Comparison of ENCODE assay signal across 1 cellular context in the genomic region with DNA sequence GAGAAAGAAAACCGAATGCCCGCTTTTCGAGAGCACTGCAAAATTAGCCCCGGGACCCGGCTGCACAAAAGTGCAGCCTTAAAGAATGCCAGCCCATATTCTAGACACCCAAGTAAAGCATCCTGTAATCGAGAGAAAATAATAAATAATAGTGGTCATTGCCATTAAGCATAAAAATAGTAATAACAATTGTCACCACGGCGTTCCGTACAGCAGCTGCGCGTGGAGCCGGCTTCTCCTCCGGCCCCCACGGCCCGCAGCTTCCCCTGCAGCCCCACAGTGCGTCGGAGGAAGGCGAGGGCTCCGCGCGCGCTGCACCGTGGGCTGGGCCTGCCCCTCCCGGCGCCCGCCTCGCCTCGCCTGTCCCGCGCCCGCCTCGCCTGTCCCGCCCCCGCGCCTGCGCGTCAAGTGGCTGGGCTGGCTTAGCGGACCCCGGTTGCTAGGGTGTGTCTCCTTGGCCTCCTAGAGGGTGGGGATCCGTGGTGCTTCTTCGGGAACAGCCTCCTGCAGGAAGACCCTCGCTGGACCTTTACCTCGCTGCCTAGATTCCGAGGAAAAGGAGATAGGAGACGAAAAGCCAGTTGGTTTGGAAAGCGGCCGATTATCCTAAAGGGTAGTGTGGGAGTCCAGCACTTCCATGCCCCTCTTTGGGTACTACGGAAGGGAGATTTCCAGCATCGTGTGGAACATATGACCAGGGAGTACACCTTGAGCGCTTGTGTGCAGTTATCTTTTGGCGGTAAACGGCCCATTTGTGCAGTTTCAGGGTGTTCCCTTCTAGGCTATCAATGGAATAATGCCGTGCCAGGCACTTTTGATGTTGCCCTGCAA.
TF ChIP-seq lines count a peak whose summit lies in the region.

A gene with protein sequence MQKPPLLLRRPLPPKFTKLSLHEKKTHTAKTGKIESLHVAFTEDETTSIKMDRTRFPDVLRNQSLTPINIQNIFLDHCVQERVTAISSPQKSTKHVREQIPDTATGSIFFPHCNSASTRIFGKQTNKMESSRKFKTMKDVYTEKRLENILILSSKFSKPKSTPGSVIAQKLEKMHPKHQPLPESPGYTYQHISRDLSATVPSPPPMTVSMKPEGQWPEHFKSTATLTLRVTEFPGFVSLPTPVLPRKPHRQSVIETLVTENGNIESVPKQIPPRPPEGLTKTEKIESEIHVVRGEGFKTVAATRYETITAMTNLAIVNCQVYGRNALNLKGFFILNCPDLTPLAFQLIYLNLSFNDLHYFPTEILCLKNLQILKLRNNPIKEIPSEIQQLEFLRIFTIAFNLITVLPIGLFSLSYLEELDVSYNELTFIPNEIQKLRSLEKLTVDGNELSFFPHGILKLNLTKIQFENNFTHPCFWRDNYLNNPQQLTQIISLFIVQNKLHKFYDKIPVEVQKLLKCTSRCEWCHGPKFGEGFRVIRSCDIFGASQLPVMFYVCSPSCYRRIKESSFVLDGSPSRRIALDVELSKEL (plus strand): TSS at position 408 of the 831 bp plus-strand sequence. CDS start 1,107 bp downstream, outside the sequence.

TF ChIP-seq in neural cell, 6 proteins besides CTCF, POLR2A, EP300 and RAD21 (continued from another document):
- TF ChIP-seq, protein P1, sequence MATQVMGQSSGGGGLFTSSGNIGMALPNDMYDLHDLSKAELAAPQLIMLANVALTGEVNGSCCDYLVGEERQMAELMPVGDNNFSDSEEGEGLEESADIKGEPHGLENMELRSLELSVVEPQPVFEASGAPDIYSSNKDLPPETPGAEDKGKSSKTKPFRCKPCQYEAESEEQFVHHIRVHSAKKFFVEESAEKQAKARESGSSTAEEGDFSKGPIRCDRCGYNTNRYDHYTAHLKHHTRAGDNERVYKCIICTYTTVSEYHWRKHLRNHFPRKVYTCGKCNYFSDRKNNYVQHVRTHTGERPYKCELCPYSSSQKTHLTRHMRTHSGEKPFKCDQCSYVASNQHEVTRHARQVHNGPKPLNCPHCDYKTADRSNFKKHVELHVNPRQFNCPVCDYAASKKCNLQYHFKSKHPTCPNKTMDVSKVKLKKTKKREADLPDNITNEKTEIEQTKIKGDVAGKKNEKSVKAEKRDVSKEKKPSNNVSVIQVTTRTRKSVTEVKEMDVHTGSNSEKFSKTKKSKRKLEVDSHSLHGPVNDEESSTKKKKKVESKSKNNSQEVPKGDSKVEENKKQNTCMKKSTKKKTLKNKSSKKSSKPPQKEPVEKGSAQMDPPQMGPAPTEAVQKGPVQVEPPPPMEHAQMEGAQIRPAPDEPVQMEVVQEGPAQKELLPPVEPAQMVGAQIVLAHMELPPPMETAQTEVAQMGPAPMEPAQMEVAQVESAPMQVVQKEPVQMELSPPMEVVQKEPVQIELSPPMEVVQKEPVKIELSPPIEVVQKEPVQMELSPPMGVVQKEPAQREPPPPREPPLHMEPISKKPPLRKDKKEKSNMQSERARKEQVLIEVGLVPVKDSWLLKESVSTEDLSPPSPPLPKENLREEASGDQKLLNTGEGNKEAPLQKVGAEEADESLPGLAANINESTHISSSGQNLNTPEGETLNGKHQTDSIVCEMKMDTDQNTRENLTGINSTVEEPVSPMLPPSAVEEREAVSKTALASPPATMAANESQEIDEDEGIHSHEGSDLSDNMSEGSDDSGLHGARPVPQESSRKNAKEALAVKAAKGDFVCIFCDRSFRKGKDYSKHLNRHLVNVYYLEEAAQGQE (IDR thresholded peaks at IDR 0.05; ENCODE audit: borderline replicate concordance), result no peak
TF ChIP-seq in neural cell: peak in this region for 0.
